Comparison of ENCODE assay signal across 29 cellular contexts in genomic region chr3:69016901-69017300, GRCh38. TPM values are rescaled to one million over a fixed set of nuclear protein-coding genes. Genes with fewer than 3 reads are reported as not detected.
A peak's percentile ranks its signal among the peaks of the same experiment; 100 is the strongest.
DNase-seq lines count a peak whose midpoint lies in the region; ATAC-seq, FAIRE-seq and TF ChIP-seq lines count a peak whose summit lies in the region.
"Had no signal": no experiment of that assay in that cellular context is flagged by ENCODE, and none has a peak within 500 bp of the region (broad histone marks: within the 10 kb centered on the region; RNA-seq: fewer than 3 reads in every experiment).

No MANE protein-coding gene starts in this region.

- peak; percentile 58 for FAIRE-seq in K562 (lab: Jason Lieb, UNC)
- FAIRE-seq: A549, GM12878, H1 had no signal

- no peak for TF ChIP-seq EP300 in K562 (IDR thresholded peaks at IDR 0.05; ENCODE audit: low read length)

- POLR2A ChIA-PET in K562 (lab: Yijun Ruan, JAX) = interaction anchor here (0.8 kb wide), 1 partner anchor 8 kb away, joined by 3 read pairs; no protein-coding TSS in a partner anchor

- in situ Hi-C loops in K562 (cut with MboI) = no loop called here

- CTCF ChIA-PET in K562 (lab: Yijun Ruan, JAX; ENCODE audit: low intra/inter-chr PET ratio) = no interaction called here

- H3K9me1 ChIP-seq in K562 (ENCODE audit: control insufficient read depth, insufficient read depth, low read length) = no peaks in the 10 kb centered on the region

- H3K36me3 Mint-ChIP-seq in stimulated activated naive B cell treated with anti-CD40 and anti-IgM and Interleukin-4, amounts not matched to agents 10 μg/mL and 1 μg/mL and 100 μg/mL, for 72 hours = peaks cover 3 to 16% of the 10 kb centered on the region in 2 donors
- H3K36me3 Mint-ChIP-seq in activated naive CD8-positive, alpha-beta T cell treated with anti-CD3 and anti-CD28 coated beads, Interleukin-2, amount 50 U/mL, for 24 hours (ENCODE audit: low read depth) = peaks cover 11% of the 10 kb centered on the region

- H2AFZ ChIP-seq in Loucy (ENCODE audit: low read length) (no peak overlapping the region), K562 (ENCODE audit: low read depth, low read length) (no peak overlapping the region)

- H3K9me3 ChIP-seq in Loucy (ENCODE audit: insufficient read depth, low read depth, low read length) (no peaks in the 10 kb centered on the region), K562 (replicated peaks; ENCODE audit: control insufficient read depth, insufficient read depth, low read depth, low read length) (no peaks in the 10 kb centered on the region)
- H3K9me3 ChIP-seq: A549, Caco-2 had no signal

- H3K4me3 Mint-ChIP-seq in stimulated activated naive B cell treated with anti-CD40 and anti-IgM and Interleukin-4, amounts not matched to agents 10 μg/mL and 1 μg/mL and 100 μg/mL, for 72 hours = no peak overlapping the region
- H3K4me3 Mint-ChIP-seq in activated naive CD8-positive, alpha-beta T cell treated with anti-CD3 and anti-CD28 coated beads, Interleukin-2, amount 50 U/mL, for 24 hours = no peak overlapping the region
- H3K4me3 Mint-ChIP-seq: CD8-positive, alpha-beta T cell; IgD-negative memory B cell had no signal

- whole genome bisulfite sequencing in K562 (ENCODE audit: insufficient coverage, low coverage, missing lambda C conversion rate) = 0% methylated on average over 2 of the region's 2 CpGs

- H3K9me3 Mint-ChIP-seq in stimulated activated naive B cell treated with anti-CD40 and anti-IgM and Interleukin-4, amounts not matched to agents 10 μg/mL and 1 μg/mL and 100 μg/mL, for 72 hours = no peaks in the 10 kb centered on the region
- no peaks in the 10 kb centered on the region for H3K9me3 Mint-ChIP-seq in activated naive CD8-positive, alpha-beta T cell treated with anti-CD3 and anti-CD28 coated beads, Interleukin-2, amount 50 U/mL, for 24 hours
- H3K9me3 Mint-ChIP-seq: CD8-positive, alpha-beta T cell; IgD-negative memory B cell had no signal

- no peak overlapping the region for H3K9ac ChIP-seq in Loucy (ENCODE audit: low read depth, low read length, poor library complexity, severe bottlenecking)
- H3K9ac ChIP-seq in K562 (ENCODE audit: insufficient read depth in 1 of 2, low read depth in 2 of 2, low read length in 2 of 2) = no peak overlapping the region

- H3K27me3 Mint-ChIP-seq in stimulated activated naive B cell treated with anti-CD40 and anti-IgM and Interleukin-4, amounts not matched to agents 10 μg/mL and 1 μg/mL and 100 μg/mL, for 72 hours = no peaks in the 10 kb centered on the region
- no peaks in the 10 kb centered on the region for H3K27me3 Mint-ChIP-seq in activated naive CD8-positive, alpha-beta T cell treated with anti-CD3 and anti-CD28 coated beads, Interleukin-2, amount 50 U/mL, for 24 hours
- H3K27me3 Mint-ChIP-seq: IgD-negative memory B cell had no signal

- H3K4me1 ChIP-seq in Loucy (ENCODE audit: insufficient read depth, low read length, poor library complexity, severe bottlenecking) (peaks cover 38% of the 10 kb centered on the region), K562 (replicated peaks in 1 of 2; ENCODE audit: control insufficient read depth in 2 of 2, insufficient read depth in 2 of 2, low read length in 2 of 2) (peaks cover 11 to 17% of the 10 kb centered on the region in 2 experiments)

- intact Hi-C loops in K562 (cut with micrococcal nuclease) = no loop called here

- H3K79me2 ChIP-seq in Loucy (ENCODE audit: insufficient read depth, low read length) = peaks cover 17% of the 10 kb centered on the region
- H3K79me2 ChIP-seq in K562 (ENCODE audit: control insufficient read depth, insufficient read depth, low read length) = peaks cover 18% of the 10 kb centered on the region

- no peaks in the 10 kb centered on the region for H3K36me3 ChIP-seq in Loucy (ENCODE audit: insufficient read depth, low read length)
- peaks cover 12% of the 10 kb centered on the region; the same call in 2 of the 3 replicates for H3K36me3 ChIP-seq in K562 (ENCODE audit: control insufficient read depth, insufficient read depth, low read length)

- H3K9me2 ChIP-seq in Loucy (replicated peaks; ENCODE audit: low read depth, low read length) = no peaks in the 10 kb centered on the region

- H3K27me3 ChIP-seq in Loucy (ENCODE audit: insufficient read depth, low read length, poor library complexity, severe bottlenecking) (no peaks in the 10 kb centered on the region), K562 (ENCODE audit: control insufficient read depth in 2 of 2, insufficient read depth in 2 of 2, low read length in 2 of 2) (no peaks in the 10 kb centered on the region)

- no peak for TF ChIP-seq POLR2A in K562 (conservative IDR thresholded peaks at IDR 0.05)

- peak overlapping the region; percentile 14; the same call in 1 of the 3 replicates for H3K27ac ChIP-seq in K562 (ENCODE audit: extremely low read depth, low read depth, low read length)
- H3K27ac ChIP-seq: A549, HL-60, RWPE1 had no signal

- H3K4me2 ChIP-seq in Loucy (ENCODE audit: low read depth, low read length, poor library complexity, severe bottlenecking) = peak overlapping the region; percentile 13
- no peak overlapping the region for H3K4me2 ChIP-seq in K562 (ENCODE audit: insufficient read depth, low read length)
- H3K4me2 ChIP-seq: A549 had no signal

- H4K20me1 ChIP-seq in Loucy (ENCODE audit: insufficient read depth, low read length, poor library complexity, severe bottlenecking) (no peaks in the 10 kb centered on the region), K562 (replicated peaks; ENCODE audit: control insufficient read depth, insufficient read depth, low read length) (no peaks in the 10 kb centered on the region)

- H3K27ac Mint-ChIP-seq in stimulated activated naive B cell treated with anti-CD40 and anti-IgM and Interleukin-4, amounts not matched to agents 10 μg/mL and 1 μg/mL and 100 μg/mL, for 72 hours = peak overlapping the region; percentile 31
- H3K27ac Mint-ChIP-seq in activated naive CD8-positive, alpha-beta T cell treated with anti-CD3 and anti-CD28 coated beads, Interleukin-2, amount 50 U/mL, for 24 hours = no peak overlapping the region
- H3K27ac Mint-ChIP-seq: CD8-positive, alpha-beta T cell; IgD-negative memory B cell had no signal

- H3K4me1 Mint-ChIP-seq in stimulated activated naive B cell treated with anti-CD40 and anti-IgM and Interleukin-4, amounts not matched to agents 10 μg/mL and 1 μg/mL and 100 μg/mL, for 72 hours = peaks cover 6 to 19% of the 10 kb centered on the region in 2 donors
- H3K4me1 Mint-ChIP-seq in activated naive CD8-positive, alpha-beta T cell treated with anti-CD3 and anti-CD28 coated beads, Interleukin-2, amount 50 U/mL, for 24 hours = peaks cover 26% of the 10 kb centered on the region

- peak in 1 of 4 experiments; percentile 31 for DNase-seq in K562 (ENCODE audit: extremely low read depth in 1 of 4, low spot score in 3 of 4)
- DNase-seq in kidney tubule cell (ENCODE audit: low spot score) = peak; percentile 68
- DNase-seq in stimulated activated naive B cell treated with anti-CD40 and anti-IgM and Interleukin-4, amounts not matched to agents 10 μg/mL and 1 μg/mL and 100 μg/mL, for 72 hours = no peak
- no peak for DNase-seq in activated naive CD8-positive, alpha-beta T cell treated with anti-CD3 and anti-CD28 coated beads, Interleukin-2, amount 50 U/mL, for 24 hours
- no peak for DNase-seq in NCI-H1436 treated with DMSO at 0.1 percent for 48 hours (lab: John Stamatoyannopoulos, UW)
- DNase-seq: C1 segment of cervical spinal cord; Caco-2; CD8-positive, alpha-beta T cell; DMS 273 treated with DMSO at 0.1 percent for 48 hours; DMS79; EL; GDM1; HCEC 1CT; Karpas-422; NCI-H1092 treated with DMSO at 0.1 percent for 48 hours; NCI-H146; NCI-H1930; NCI-H2107; NCI-H524; NCI-H774; SHP77 had no signal

- H3K4me3 ChIP-seq in Loucy (ENCODE audit: low read length, poor library complexity, severe bottlenecking) (no peak overlapping the region), K562 (no peak overlapping the region)
- H3K4me3 ChIP-seq: A549, GM12878 had no signal

- no TSS peak for BruUV-seq in K562 (replicated peaks; lab: Mats Ljungman, UMichigan)

- ATAC-seq in K562 (no peak), HG02571 (IDR thresholded peaks at IDR 0.05; ENCODE audit: unreplicated experiment) (no peak)
- no peak for ATAC-seq in stimulated activated naive B cell treated with anti-CD40 and anti-IgM and Interleukin-4, amounts not matched to agents 10 μg/mL and 1 μg/mL and 100 μg/mL, for 72 hours (replicated peaks)
- no peak for ATAC-seq in activated naive CD8-positive, alpha-beta T cell treated with anti-CD3 and anti-CD28 coated beads, Interleukin-2, amount 50 U/mL, for 24 hours
- ATAC-seq: A549; CD8-positive, alpha-beta T cell; GM12878 had no signal

- TF ChIP-seq CTCF in Loucy (conservative IDR thresholded peaks at IDR 0.05; ENCODE audit: low read length) (no peak), K562 (IDR thresholded peaks at IDR 0.05 in 2 of 3, conservative IDR thresholded peaks at IDR 0.05 in 1 of 3; ENCODE audit: insufficient read depth in 2 of 3, low read depth in 1 of 3, low read length in 3 of 3) (no peak)

- TF ChIP-seq RAD21 in K562 (CRISPR knock-in tag; conservative IDR thresholded peaks at IDR 0.05 in 1 of 2, IDR thresholded peaks at IDR 0.05 in 1 of 2) = no peak

- H3F3A ChIP-seq in Loucy (ENCODE audit: low read depth) = no peaks in the 10 kb centered on the region; the same call in 1 of the 2 replicates

RNA-seq across cellular contexts. Expression of gene EOGT, which starts 3.4 kb away (rescaled TPM):
- total RNA-seq in K562 (2011; cell fraction: chromatin; rRNA removed; ENCODE audit: low replicate concordance) = 24.0 and 29.3 TPM in 2 replicates
- total RNA-seq in K562 (2011; cell fraction: nucleolus; rRNA removed) = 13.2 and 16.2 TPM in 2 replicates
- total RNA-seq in K562 (2011; cell fraction: nucleoplasm; rRNA removed) = 13.5 and 18.2 TPM in 2 replicates
- total RNA-seq in K562 (2014; rRNA removed) = 7.4 and 8.1 TPM in 2 replicates
- 14.5 and 17.9 TPM in 2 replicates for total RNA-seq in K562 (2014; rRNA removed; fragmentation: Illumina TruSeq; extraction: Trizol)
- total RNA-seq in K562 (2015; rRNA removed; fragmentation: Illumina TruSeq; extraction: Trizol) = 14.4 and 17.9 TPM in 2 replicates
- total RNA-seq in K562 (2021) = 9.6 and 10.4 TPM in 2 replicates
- 4.2 and 5.6 TPM in 2 replicates for polyA plus RNA-seq in K562 (2011; rRNA removed)
- polyA plus RNA-seq in K562 (2011; cell fraction: cytosol; rRNA removed) = 2.3 and 2.7 TPM in 2 replicates
- 4.7 and 7.6 TPM in 2 replicates for polyA plus RNA-seq in K562 (2011; cell fraction: nucleus; rRNA removed)
- polyA plus RNA-seq in K562 (2012) = 6.5 and 6.7 TPM in 2 replicates
- polyA plus RNA-seq in K562 (2014; fragmentation: Illumina TruSeq; extraction: Trizol) = 9.9 and 10.8 TPM in 2 replicates
- 1 to 10 TPM; 3.6 to 5.1 TPM for polyA plus RNA-seq in K562 (2014; fragmentation: Nextera tagmentation; extraction: Ambion mirVana)
- 6.5 and 9.4 TPM in 2 replicates for polyA plus RNA-seq in K562 (2014; rRNA removed)
- polyA minus RNA-seq in K562 (2011; rRNA and poly(A)+ RNA removed) = 8.5 and 10.3 TPM in 2 replicates
- polyA minus RNA-seq in K562 (2011; cell fraction: cytosol; rRNA and poly(A)+ RNA removed) = 2.6 and 5.2 TPM in 2 replicates
- 7.8 and 9.0 TPM in 2 replicates for polyA minus RNA-seq in K562 (2011; cell fraction: nucleus; rRNA and poly(A)+ RNA removed)

RNA-seq across cellular contexts. Expression of gene TMF1, which starts 35.2 kb away (rescaled TPM):
- 20.0 and 109 TPM in 2 replicates for total RNA-seq in K562 (2011; cell fraction: chromatin; rRNA removed; ENCODE audit: low replicate concordance)
- 13.7 and 18.2 TPM in 2 replicates for total RNA-seq in K562 (2011; cell fraction: nucleolus; rRNA removed)
- total RNA-seq in K562 (2011; cell fraction: nucleoplasm; rRNA removed) = 20.6 and 33.0 TPM in 2 replicates
- total RNA-seq in K562 (2014; rRNA removed) (7.1 and 9.5 TPM in 2 replicates), K562 (2014; rRNA removed; fragmentation: Illumina TruSeq; extraction: Trizol) (13.9 and 18.6 TPM in 2 replicates), K562 (2015; rRNA removed; fragmentation: Illumina TruSeq; extraction: Trizol) (11.2 and 13.7 TPM in 2 replicates), K562 (2021) (10.9 and 12.3 TPM in 2 replicates)
- polyA plus RNA-seq in K562 (2011; rRNA removed) (11.3 and 11.8 TPM in 2 replicates), K562 (2014; fragmentation: Illumina TruSeq; extraction: Trizol) (8.9 and 10.3 TPM in 2 replicates), K562 (2014; fragmentation: Nextera tagmentation; extraction: Ambion mirVana) (1 to 10 TPM; 3.1 to 3.7 TPM), K562 (2014; rRNA removed) (6.2 and 7.2 TPM in 2 replicates)
- polyA plus RNA-seq in K562 (2011; cell fraction: cytosol; rRNA removed) = 2.1 and 3.2 TPM in 2 replicates
- polyA plus RNA-seq in K562 (2011; cell fraction: nucleus; rRNA removed) = 9.1 and 10.1 TPM in 2 replicates
- 6.7 and 10.2 TPM in 2 replicates for polyA plus RNA-seq in K562 (2012)
- polyA minus RNA-seq in K562 (2011; rRNA and poly(A)+ RNA removed) = 23.0 and 37.6 TPM in 2 replicates
- polyA minus RNA-seq in K562 (2011; cell fraction: cytosol; rRNA and poly(A)+ RNA removed) = 9.6 and 10.0 TPM in 2 replicates
- 13.1 and 18.0 TPM in 2 replicates for polyA minus RNA-seq in K562 (2011; cell fraction: nucleus; rRNA and poly(A)+ RNA removed)
